16 cellular contexts compared by ENCODE assay signal in the genomic region with DNA sequence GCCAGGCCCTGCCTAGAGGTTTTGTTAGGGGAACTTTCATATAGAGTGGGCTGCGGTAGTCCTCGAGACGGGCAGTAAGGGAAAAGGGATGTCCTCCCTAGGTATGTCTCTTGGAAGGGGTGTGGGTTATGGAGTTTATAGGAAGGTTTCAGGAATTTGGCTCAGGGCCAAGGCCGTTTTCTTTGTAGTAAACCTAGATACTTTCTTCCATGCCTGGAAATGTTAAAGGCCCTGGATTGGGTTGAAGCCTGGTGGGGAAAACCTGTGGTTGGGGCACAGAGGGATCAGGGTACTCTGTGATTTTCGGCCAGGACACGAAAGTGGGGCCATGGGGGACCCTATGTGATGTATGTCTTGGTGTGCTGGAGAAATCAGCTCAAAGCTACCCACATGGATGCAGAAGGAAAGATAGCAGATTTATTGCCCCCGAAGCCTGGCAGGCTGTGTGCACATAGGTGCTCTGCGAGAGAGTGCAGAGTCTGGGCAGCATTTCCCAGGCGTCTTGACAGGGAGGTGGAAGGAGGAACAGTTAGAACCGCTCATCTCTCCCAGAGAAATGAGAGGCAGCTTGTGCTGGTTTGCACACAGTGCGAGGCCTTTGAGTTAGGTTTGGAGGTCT. TPM values are rescaled to one million over a fixed set of nuclear protein-coding genes. Genes with fewer than 3 reads are reported as not detected.
DNase-seq lines count a peak whose midpoint lies in the region; ATAC-seq and TF ChIP-seq lines count a peak whose summit lies in the region.
"Had no signal": no experiment of that assay in that cellular context is flagged by ENCODE, and none has a peak within 500 bp of the region (broad histone marks: within the 10 kb centered on the region; RNA-seq: fewer than 3 reads in every experiment).

No MANE protein-coding gene starts in this region.

- no peak overlapping the region for H3K9ac ChIP-seq in mammary epithelial cell (ENCODE audit: insufficient read depth, low read length)

- H3K9me3 ChIP-seq in mammary epithelial cell (replicated peaks; ENCODE audit: insufficient read depth, low read length) (no peaks in the 10 kb centered on the region), OCI-LY7 (ENCODE audit: low read length) (no peaks in the 10 kb centered on the region)
- H3K9me3 ChIP-seq: gastrocnemius medialis, sigmoid colon had no signal

- no peak overlapping the region for H3K27ac Mint-ChIP-seq in MCF 10A (ENCODE audit: low read depth, unreplicated experiment)
- peak overlapping the region; percentile 58 for H3K27ac Mint-ChIP-seq in stimulated activated effector memory CD8-positive, alpha-beta T cell treated with anti-CD3 and anti-CD28 coated beads, Interleukin-12 subunit alpha, Interleukin-12 subunit beta, amount 100 ng/mL, for 72 hours

- DNase-seq in MCF 10A (ENCODE audit: unreplicated experiment) (no peak), mammary epithelial cell (no peak), OCI-LY7 (ENCODE audit: low spot score) (no peak), erythroblast (lab: John Stamatoyannopoulos, UW) (peak in 1 of 2 experiments; percentile 23), NOMO-1 treated with dmso at 0.1 percent for 144 hours (lab: John Stamatoyannopoulos, UW; ENCODE audit: unreplicated experiment) (no peak), amygdala (lab: John Stamatoyannopoulos, UW) (no peak)
- DNase-seq in stimulated activated effector memory CD8-positive, alpha-beta T cell treated with anti-CD3 and anti-CD28 coated beads, Interleukin-12 subunit alpha, Interleukin-12 subunit beta, amount 100 ng/mL, for 72 hours (ENCODE audit: low spot score in 2 of 2): no peak
- DNase-seq: effector CD4-positive, alpha-beta T cell; gastrocnemius medialis; GF-D8; islet precursor cell; NCI-H1436; NCI-H82; sigmoid colon had no signal

- in situ Hi-C loops in mammary epithelial cell (cut with MboI; ENCODE audit: low sequenced_read_pairs in 2 of 2): no loop called here

- dilution Hi-C loops in mammary epithelial cell (cut with HindIII; ENCODE audit: low sequenced_read_pairs): no loop called here

- H3K27ac ChIP-seq in mammary epithelial cell (ENCODE audit: insufficient read depth, low read depth, low read length) (no peak overlapping the region), OCI-LY7 (ENCODE audit: low read depth, low read length, poor library complexity, severe bottlenecking) (no peak overlapping the region)
- H3K27ac ChIP-seq: gastrocnemius medialis had no signal

- H3K4me1 ChIP-seq in mammary epithelial cell (ENCODE audit: insufficient read depth, low read length): peaks cover 8% of the 10 kb centered on the region
- H3K4me1 ChIP-seq in OCI-LY7 (ENCODE audit: insufficient read depth, low read length, poor library complexity, severe bottlenecking): peaks cover 15% of the 10 kb centered on the region

- no peak overlapping the region for H3K4me3 ChIP-seq in mammary epithelial cell (replicated peaks in 1 of 3; ENCODE audit: insufficient read depth in 1 of 3, low read depth in 2 of 3, low read length in 3 of 3)
- no peak overlapping the region for H3K4me3 ChIP-seq in OCI-LY7 (ENCODE audit: low read depth, low read length, poor library complexity, severe bottlenecking)

- ATAC-seq in stimulated activated effector memory CD8-positive, alpha-beta T cell treated with anti-CD3 and anti-CD28 coated beads, Interleukin-12 subunit alpha, Interleukin-12 subunit beta, amount 100 ng/mL, for 72 hours: no peak
- no peak for ATAC-seq in HG02763 (IDR thresholded peaks at IDR 0.05; ENCODE audit: unreplicated experiment)
- ATAC-seq: gastrocnemius medialis had no signal

- intact Hi-C loops in MCF 10A (cut with micrococcal nuclease): no loop called here
- intact Hi-C loops in mammary epithelial cell (cut with micrococcal nuclease): no loop called here
- intact Hi-C loops in OCI-LY7 (cut with micrococcal nuclease; ENCODE audit: unreplicated experiment): no loop called here

- peaks cover 31% of the 10 kb centered on the region for H3K36me3 Mint-ChIP-seq in MCF 10A (ENCODE audit: insufficient read depth, unreplicated experiment)
- H3K36me3 Mint-ChIP-seq in stimulated activated effector memory CD8-positive, alpha-beta T cell treated with anti-CD3 and anti-CD28 coated beads, Interleukin-12 subunit alpha, Interleukin-12 subunit beta, amount 100 ng/mL, for 72 hours: peaks cover 55% of the 10 kb centered on the region

- peaks cover 42% of the 10 kb centered on the region for H3K4me1 Mint-ChIP-seq in MCF 10A (ENCODE audit: insufficient read depth, unreplicated experiment)
- H3K4me1 Mint-ChIP-seq in stimulated activated effector memory CD8-positive, alpha-beta T cell treated with anti-CD3 and anti-CD28 coated beads, Interleukin-12 subunit alpha, Interleukin-12 subunit beta, amount 100 ng/mL, for 72 hours: peaks cover 74% of the 10 kb centered on the region

- POLR2A ChIA-PET in MCF 10A (lab: Yijun Ruan, JAX): interaction anchor here (0.6 to 0.7 kb wide), 2 partner anchors 15 to 173 kb away, joined by 3 to 4 read pairs; no protein-coding TSS in a partner anchor
- POLR2A ChIA-PET in OCI-LY7 (lab: Charles Lee): no interaction called here

- no peaks in the 10 kb centered on the region for H3K36me3 ChIP-seq in mammary epithelial cell (ENCODE audit: insufficient read depth, low read length)
- H3K36me3 ChIP-seq in OCI-LY7 (ENCODE audit: insufficient read depth, low read length): peaks cover 15% of the 10 kb centered on the region

- H3K79me2 ChIP-seq in mammary epithelial cell (ENCODE audit: insufficient read depth, low read length): peaks cover 94% of the 10 kb centered on the region
- peaks cover 32% of the 10 kb centered on the region for H3K79me2 ChIP-seq in OCI-LY7 (ENCODE audit: insufficient read depth, low read depth, low read length)

- peak; percentile 24 for TF ChIP-seq POLR2A in erythroblast (IDR thresholded peaks at IDR 0.05; ENCODE audit: low read length)

- WGBS in mammary epithelial cell (ENCODE audit: low coverage, missing lambda C conversion rate): 72% methylated on average over 11 of the region's 11 CpGs

- BruUV-seq in MCF 10A (replicated peaks; lab: Mats Ljungman, UMichigan) (no TSS peak), mammary epithelial cell (replicated peaks; lab: Mats Ljungman, UMichigan) (no TSS peak), OCI-LY7 (replicated peaks; lab: Mats Ljungman, UMichigan) (no TSS peak)

- H3K27me3 ChIP-seq in mammary epithelial cell (ENCODE audit: insufficient read depth, low read length): no peaks in the 10 kb centered on the region
- H3K27me3 ChIP-seq: gastrocnemius medialis, sigmoid colon had no signal

- H3K4me2 ChIP-seq in mammary epithelial cell (ENCODE audit: insufficient read depth, low read depth, low read length) (no peak overlapping the region), OCI-LY7 (ENCODE audit: low read length) (peak overlapping the region; percentile 83)

- CTCF ChIA-PET in MCF 10A (lab: Yijun Ruan, JAX) (interaction anchor here (0.7 kb wide), 1 partner anchor 1882 kb away, joined by 3 read pairs; no protein-coding TSS in a partner anchor), mammary epithelial cell (lab: Charles Lee; ENCODE audit: low non-redundant PET) (no interaction called here), OCI-LY7 (lab: Charles Lee; ENCODE audit: unreplicated experiment) (no interaction called here)

- no peaks in the 10 kb centered on the region for H3K9me3 Mint-ChIP-seq in MCF 10A (ENCODE audit: unreplicated experiment)
- H3K9me3 Mint-ChIP-seq in stimulated activated effector memory CD8-positive, alpha-beta T cell treated with anti-CD3 and anti-CD28 coated beads, Interleukin-12 subunit alpha, Interleukin-12 subunit beta, amount 100 ng/mL, for 72 hours: no peaks in the 10 kb centered on the region
- H3K9me3 Mint-ChIP-seq: CD14-positive monocyte had no signal

- H2AFZ ChIP-seq in mammary epithelial cell (ENCODE audit: low read depth, low read length): no peak overlapping the region
- H2AFZ ChIP-seq in OCI-LY7 (ENCODE audit: low read length): no peak overlapping the region

- H4K20me1 ChIP-seq in mammary epithelial cell (ENCODE audit: insufficient read depth, low read length) (no peaks in the 10 kb centered on the region), OCI-LY7 (ENCODE audit: insufficient read depth, low read length) (peaks cover 5% of the 10 kb centered on the region; the same call in 1 of the 2 replicates)

- no peaks in the 10 kb centered on the region for H3K27me3 Mint-ChIP-seq in MCF 10A (ENCODE audit: insufficient read depth, unreplicated experiment)

- H3K4me3 Mint-ChIP-seq in MCF 10A (ENCODE audit: unreplicated experiment): peak overlapping the region; percentile 95
- H3K4me3 Mint-ChIP-seq in stimulated activated effector memory CD8-positive, alpha-beta T cell treated with anti-CD3 and anti-CD28 coated beads, Interleukin-12 subunit alpha, Interleukin-12 subunit beta, amount 100 ng/mL, for 72 hours: peak overlapping the region; percentile 92

- TF ChIP-seq CTCF in MCF 10A (IDR thresholded peaks at IDR 0.05; ENCODE audit: unreplicated experiment): no peak
- no peak for TF ChIP-seq CTCF in mammary epithelial cell (conservative IDR thresholded peaks at IDR 0.05 in 1 of 2, IDR thresholded peaks at IDR 0.05 in 1 of 2; ENCODE audit: extremely low read depth in 1 of 2, insufficient read depth in 1 of 2, low read depth in 1 of 2, low read length in 2 of 2)
- no peak for TF ChIP-seq CTCF in OCI-LY7 (conservative IDR thresholded peaks at IDR 0.05; ENCODE audit: low read length)

- H3K9me2 ChIP-seq in OCI-LY7 (ENCODE audit: insufficient read depth, low read length): no peaks in the 10 kb centered on the region

RNA-seq across cellular contexts. Expression of a gene that starts 1.7 kb away (rescaled TPM):
- total RNA-seq in MCF 10A (2022) (38.0 and 44.0 TPM in 2 replicates), mammary epithelial cell (10 to 100 TPM; 24.9 to 41.7 TPM), OCI-LY7 (2022) (25.2 and 29.8 TPM in 2 replicates)
- polyA plus RNA-seq in mammary epithelial cell: 32.8 TPM
- polyA minus RNA-seq in mammary epithelial cell: 35.3 TPM
- 35.0 and 44.2 TPM in 2 replicates for total RNA-seq in OCI-LY7 (2014; rRNA removed; shearing (Covaris generic))

RNA-seq across cellular contexts. Expression of a gene that starts 1.8 kb away (rescaled TPM):
- total RNA-seq in MCF 10A (2022) (34.0 and 43.2 TPM in 2 replicates), mammary epithelial cell (10 to 100 TPM; 20.9 to 24.7 TPM), OCI-LY7 (2022) (27.8 and 28.2 TPM in 2 replicates)
- polyA plus RNA-seq in mammary epithelial cell: 21.1 TPM
- polyA minus RNA-seq in mammary epithelial cell: 26.3 TPM
- 37.5 and 41.8 TPM in 2 replicates for total RNA-seq in OCI-LY7 (2014; rRNA removed; shearing (Covaris generic))
